ENCODE assay signal across 16 cellular contexts in genomic region chr12:77591959-77592358, GRCh38.
DNase-seq lines count a peak whose midpoint lies in the region; ATAC-seq, FAIRE-seq and TF ChIP-seq lines count a peak whose summit lies in the region.
"Had no signal": no experiment of that assay in that cellular context is flagged by ENCODE, and none has a peak within 500 bp of the region (broad histone marks: within the 10 kb centered on the region; RNA-seq: fewer than 3 reads in every experiment).

No MANE protein-coding gene starts in this region.

- TF ChIP-seq CTCF in hepatocyte (IDR thresholded peaks at IDR 0.05; ENCODE audit: poor library complexity): no peak
- TF ChIP-seq CTCF in tibial artery (IDR thresholded peaks at IDR 0.05): no peak

- H3K4me1 Mint-ChIP-seq in stimulated activated memory B cell treated with anti-CD40 and anti-IgM and Interleukin-4, amounts not matched to agents 10 μg/mL and 1 μg/mL and 100 μg/mL, for 72 hours: no peaks in the 10 kb centered on the region

- no peaks in the 10 kb centered on the region for H3K27me3 Mint-ChIP-seq in stimulated activated memory B cell treated with anti-CD40 and anti-IgM and Interleukin-4, amounts not matched to agents 10 μg/mL and 1 μg/mL and 100 μg/mL, for 72 hours
- H3K27me3 Mint-ChIP-seq: dendritic cell treated with granulocyte-macrophage colony-stimulating factor and Interleukin-4, amounts not matched to agents 40 ng/mL and 50 ng/mL, for 4 days; stimulated activated naive CD8-positive, alpha-beta T cell treated with anti-CD3 and anti-CD28 coated beads, Interleukin-15, Interleukin-2, amounts not matched to agents 100 ng/mL and 50 ng/mL, for 24 hours had no signal

- H2AFZ ChIP-seq in hepatocyte: no peak overlapping the region
- H2AFZ ChIP-seq: GM23248 had no signal

- H3K36me3 ChIP-seq in hepatocyte (replicated peaks; ENCODE audit: insufficient read depth, low read depth): no peaks in the 10 kb centered on the region
- H3K36me3 ChIP-seq in tibial artery: no peaks in the 10 kb centered on the region
- H3K36me3 ChIP-seq: MG63 had no signal

- peak; percentile 53 for DNase-seq in COR-L47 (lab: John Stamatoyannopoulos, UW)
- DNase-seq in NCI-H1092 (lab: John Stamatoyannopoulos, UW): peak; percentile 86
- peak; percentile 81 for DNase-seq in NCI-H524 treated with DMSO at 0.1 percent for 48 hours (lab: John Stamatoyannopoulos, UW)
- peak; percentile 56 for DNase-seq in hepatocyte (ENCODE audit: low spot score)
- DNase-seq in erythroblast (lab: John Stamatoyannopoulos, UW): no peak
- DNase-seq in tibial artery: no peak
- no peak for DNase-seq in H54 (ENCODE audit: insufficient read length, low spot score)
- DNase-seq: activated T-cell treated with anti-CD3 and anti-CD28 coated beads, Interleukin-2, amount 50 U/mL, for 4 hours; amniotic stem cell; GM23248; MG63 had no signal

- H3K4me1 ChIP-seq in hepatocyte (ENCODE audit: insufficient read depth): peaks cover 4% of the 10 kb centered on the region
- no peaks in the 10 kb centered on the region for H3K4me1 ChIP-seq in tibial artery

- no peak for TF ChIP-seq POLR2A in erythroblast (IDR thresholded peaks at IDR 0.05; ENCODE audit: low read length)
- TF ChIP-seq POLR2A in H54 (IDR thresholded peaks at IDR 0.05; ENCODE audit: low read depth, low read length): no peak

- peak overlapping the region; percentile 28 for H3K4me2 ChIP-seq in hepatocyte

- no peak overlapping the region for H3K4me3 ChIP-seq in hepatocyte
- no peak overlapping the region for H3K4me3 ChIP-seq in tibial artery
- H3K4me3 ChIP-seq: GM23248, MG63, mucosa of descending colon had no signal

- no peaks in the 10 kb centered on the region for H3K9me3 Mint-ChIP-seq in stimulated activated memory B cell treated with anti-CD40 and anti-IgM and Interleukin-4, amounts not matched to agents 10 μg/mL and 1 μg/mL and 100 μg/mL, for 72 hours
- H3K9me3 Mint-ChIP-seq: activated T-cell treated with anti-CD3 and anti-CD28 coated beads, Interleukin-2, amount 50 U/mL, for 4 hours had no signal

- no peak for FAIRE-seq in H54 (lab: Jason Lieb, UNC)

- ATAC-seq in stimulated activated memory B cell treated with anti-CD40 and anti-IgM and Interleukin-4, amounts not matched to agents 10 μg/mL and 1 μg/mL and 100 μg/mL, for 72 hours: no peak
- ATAC-seq: activated CD4-positive, CD25-positive, alpha-beta regulatory T cell treated with anti-CD3 and anti-CD28 coated beads, Interleukin-2, amount 50 U/mL, for 24 hours; activated T-cell treated with anti-CD3 and anti-CD28 coated beads, Interleukin-2, amount 50 U/mL, for 4 hours; mucosa of descending colon had no signal

- H3K9me3 ChIP-seq in hepatocyte (ENCODE audit: low read depth) (no peaks in the 10 kb centered on the region), tibial artery (no peaks in the 10 kb centered on the region)
- H3K9me3 ChIP-seq: MG63, mucosa of descending colon had no signal

- H4K20me1 ChIP-seq in hepatocyte (ENCODE audit: insufficient read depth, poor library complexity, severe bottlenecking): no peaks in the 10 kb centered on the region

- no peak overlapping the region for H3K27ac Mint-ChIP-seq in stimulated activated memory B cell treated with anti-CD40 and anti-IgM and Interleukin-4, amounts not matched to agents 10 μg/mL and 1 μg/mL and 100 μg/mL, for 72 hours
- H3K27ac Mint-ChIP-seq: dendritic cell treated with granulocyte-macrophage colony-stimulating factor and Interleukin-4, amounts not matched to agents 40 ng/mL and 50 ng/mL, for 4 days; stimulated activated naive CD8-positive, alpha-beta T cell treated with anti-CD3 and anti-CD28 coated beads, Interleukin-15, Interleukin-2, amounts not matched to agents 100 ng/mL and 50 ng/mL, for 24 hours had no signal

- intact Hi-C loops in tibial artery (cut with DNase I; ENCODE audit: low total_unique reads): no loop called here

- H3K9me2 ChIP-seq in hepatocyte (replicated peaks; ENCODE audit: insufficient read depth): no peaks in the 10 kb centered on the region

- no peaks in the 10 kb centered on the region for H3K36me3 Mint-ChIP-seq in stimulated activated memory B cell treated with anti-CD40 and anti-IgM and Interleukin-4, amounts not matched to agents 10 μg/mL and 1 μg/mL and 100 μg/mL, for 72 hours

- no peak overlapping the region for H3K4me3 Mint-ChIP-seq in stimulated activated memory B cell treated with anti-CD40 and anti-IgM and Interleukin-4, amounts not matched to agents 10 μg/mL and 1 μg/mL and 100 μg/mL, for 72 hours
- H3K4me3 Mint-ChIP-seq: activated T-cell treated with anti-CD3 and anti-CD28 coated beads, Interleukin-2, amount 50 U/mL, for 4 hours; dendritic cell treated with granulocyte-macrophage colony-stimulating factor and Interleukin-4, amounts not matched to agents 40 ng/mL and 50 ng/mL, for 4 days; stimulated activated naive CD8-positive, alpha-beta T cell treated with anti-CD3 and anti-CD28 coated beads, Interleukin-15, Interleukin-2, amounts not matched to agents 100 ng/mL and 50 ng/mL, for 24 hours had no signal

- no peaks in the 10 kb centered on the region for H3K27me3 ChIP-seq in hepatocyte
- no peaks in the 10 kb centered on the region for H3K27me3 ChIP-seq in tibial artery

- peak overlapping the region; percentile 20 for H3K27ac ChIP-seq in hepatocyte
- H3K27ac ChIP-seq in tibial artery: no peak overlapping the region
- H3K27ac ChIP-seq: GM23248 had no signal

- WGBS in hepatocyte (ENCODE audit: low lambda C conversion rate, missing lambda C conversion rate): 54% methylated on average over 4 of the region's 4 CpGs

- H3K79me2 ChIP-seq in hepatocyte: no peaks in the 10 kb centered on the region

Comparison
In these comparisons a context has a peak if more than half of its experiments do, and no peak if none do; other contexts are left out.
1. DNase-seq: peak in COR-L47 (single experiment), NCI-H1092 (single experiment), NCI-H524 treated with DMSO at 0.1 percent for 48 hours (single experiment) and hepatocyte (single experiment); none in erythroblast (0 of 2), tibial artery (0 of 2) and H54 (single experiment).